In the genomic region with DNA sequence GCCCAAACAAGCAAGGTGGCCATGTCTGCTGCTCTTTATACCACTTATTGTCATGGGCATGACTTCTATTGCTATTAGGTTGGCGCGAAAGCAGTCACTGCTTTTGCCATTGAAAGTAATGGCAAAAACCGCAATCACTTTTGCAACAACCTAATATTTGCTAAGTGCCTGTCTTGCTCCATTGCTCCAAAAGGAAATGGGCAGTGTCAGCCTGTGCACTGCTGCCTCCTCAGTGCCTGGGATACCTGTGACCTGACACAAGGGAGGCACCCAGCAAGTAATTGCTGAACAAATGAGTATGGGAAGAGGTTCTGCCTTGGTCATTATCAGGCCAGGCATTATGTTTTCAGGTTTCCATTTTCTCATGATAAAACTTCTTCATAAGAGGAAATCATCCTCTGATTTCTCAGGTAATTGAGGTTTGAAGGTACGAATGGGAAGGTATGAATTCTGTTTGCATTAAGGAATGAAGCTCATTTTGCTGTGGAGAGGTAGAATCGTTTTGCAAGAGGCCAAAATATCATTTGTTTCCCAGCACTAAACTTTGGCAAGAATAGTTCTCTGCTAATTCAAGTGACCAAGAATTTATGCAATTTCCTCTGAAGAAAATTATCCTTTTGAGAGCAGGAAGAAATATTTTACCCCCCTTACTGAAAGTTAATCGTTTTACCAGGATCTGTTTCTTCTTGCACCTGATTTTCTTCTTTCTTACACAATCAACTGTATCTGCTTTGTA, we compare ENCODE assay signal across 2 cellular contexts.
TF ChIP-seq lines count a peak whose summit lies in the region.

No MANE protein-coding gene starts in this region.

TF ChIP-seq in liver, 16 proteins besides CTCF, POLR2A, EP300 and RAD21 (continued from another document):
- TF ChIP-seq, protein P1, sequence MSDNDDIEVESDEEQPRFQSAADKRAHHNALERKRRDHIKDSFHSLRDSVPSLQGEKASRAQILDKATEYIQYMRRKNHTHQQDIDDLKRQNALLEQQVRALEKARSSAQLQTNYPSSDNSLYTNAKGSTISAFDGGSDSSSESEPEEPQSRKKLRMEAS (IDR thresholded peaks at IDR 0.05) = peak; percentile 17

TF ChIP-seq in HepG2, 621 proteins besides CTCF, POLR2A, EP300 and RAD21 (continued from another document):
- TF ChIP-seq ZBTB1 (CRISPR knock-in tag; IDR thresholded peaks at IDR 0.05; ENCODE audit: borderline replicate concordance) (no peak), NFYB (CRISPR knock-in tag; IDR thresholded peaks at IDR 0.05) (no peak), ZNF136 (CRISPR knock-in tag; IDR thresholded peaks at IDR 0.05; ENCODE audit: low read depth) (no peak), RFX1 (IDR thresholded peaks at IDR 0.05) (no peak)
- TF ChIP-seq, protein P2, sequence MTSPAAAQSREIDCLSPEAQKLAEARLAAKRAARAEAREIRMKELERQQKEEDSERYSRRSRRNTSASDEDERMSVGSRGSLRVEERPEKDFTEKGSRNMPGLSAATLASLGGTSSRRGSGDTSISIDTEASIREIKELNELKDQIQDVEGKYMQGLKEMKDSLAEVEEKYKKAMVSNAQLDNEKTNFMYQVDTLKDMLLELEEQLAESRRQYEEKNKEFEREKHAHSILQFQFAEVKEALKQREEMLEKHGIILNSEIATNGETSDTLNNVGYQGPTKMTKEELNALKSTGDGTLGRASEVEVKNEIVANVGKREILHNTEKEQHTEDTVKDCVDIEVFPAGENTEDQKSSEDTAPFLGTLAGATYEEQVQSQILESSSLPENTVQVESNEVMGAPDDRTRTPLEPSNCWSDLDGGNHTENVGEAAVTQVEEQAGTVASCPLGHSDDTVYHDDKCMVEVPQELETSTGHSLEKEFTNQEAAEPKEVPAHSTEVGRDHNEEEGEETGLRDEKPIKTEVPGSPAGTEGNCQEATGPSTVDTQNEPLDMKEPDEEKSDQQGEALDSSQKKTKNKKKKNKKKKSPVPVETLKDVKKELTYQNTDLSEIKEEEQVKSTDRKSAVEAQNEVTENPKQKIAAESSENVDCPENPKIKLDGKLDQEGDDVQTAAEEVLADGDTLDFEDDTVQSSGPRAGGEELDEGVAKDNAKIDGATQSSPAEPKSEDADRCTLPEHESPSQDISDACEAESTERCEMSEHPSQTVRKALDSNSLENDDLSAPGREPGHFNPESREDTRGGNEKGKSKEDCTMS (CRISPR knock-in tag; conservative IDR thresholded peaks at IDR 0.05) = no peak
- TF ChIP-seq, protein P3, sequence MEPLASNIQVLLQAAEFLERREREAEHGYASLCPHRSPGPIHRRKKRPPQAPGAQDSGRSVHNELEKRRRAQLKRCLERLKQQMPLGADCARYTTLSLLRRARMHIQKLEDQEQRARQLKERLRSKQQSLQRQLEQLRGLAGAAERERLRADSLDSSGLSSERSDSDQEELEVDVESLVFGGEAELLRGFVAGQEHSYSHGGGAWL (CRISPR knock-in tag; IDR thresholded peaks at IDR 0.05) = no peak
